Comparison of ENCODE assay signal across 1 cellular context in the genomic region with DNA sequence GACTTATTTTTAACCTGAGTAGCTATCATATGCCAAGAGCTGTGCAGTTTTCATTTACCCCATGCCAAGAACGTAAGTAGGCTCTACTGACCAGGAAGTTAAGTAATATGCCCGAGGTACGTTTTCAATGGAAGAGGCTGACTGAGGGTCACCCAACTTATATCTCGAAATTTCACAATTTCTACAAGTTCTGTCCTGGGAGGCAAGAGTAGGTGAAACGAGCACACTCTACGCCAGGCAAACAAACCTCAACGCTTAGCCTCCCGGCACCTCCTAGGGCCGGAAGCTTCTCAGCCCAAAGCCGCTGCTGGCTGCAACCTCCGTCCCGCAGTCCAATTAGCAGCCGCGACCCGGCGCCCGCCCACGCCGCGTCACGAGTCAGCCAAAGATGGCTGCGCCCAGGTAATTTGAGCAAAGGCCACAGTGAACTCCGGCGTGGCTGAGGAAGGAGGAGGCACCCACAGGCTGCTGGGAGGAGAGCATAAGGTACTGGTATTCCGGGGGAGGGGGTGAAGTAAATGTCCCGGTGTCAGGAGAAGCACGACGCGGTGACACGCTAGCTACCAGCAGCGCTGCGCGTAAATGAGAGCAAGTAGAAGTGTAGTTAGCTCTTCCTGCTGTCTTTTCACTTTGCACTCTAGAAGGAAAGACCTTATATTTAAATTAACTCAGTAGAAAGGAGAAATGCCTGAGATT.
TF ChIP-seq lines count a peak whose summit lies in the region.

A gene (plus strand): TSS at position 364 of the 696 bp plus-strand sequence. CDS start 2,289 bp downstream, outside the sequence.

TF ChIP-seq in SK-N-SH, 30 proteins besides CTCF, POLR2A, EP300 and RAD21 (continued from another document):
- TF ChIP-seq, protein P1, sequence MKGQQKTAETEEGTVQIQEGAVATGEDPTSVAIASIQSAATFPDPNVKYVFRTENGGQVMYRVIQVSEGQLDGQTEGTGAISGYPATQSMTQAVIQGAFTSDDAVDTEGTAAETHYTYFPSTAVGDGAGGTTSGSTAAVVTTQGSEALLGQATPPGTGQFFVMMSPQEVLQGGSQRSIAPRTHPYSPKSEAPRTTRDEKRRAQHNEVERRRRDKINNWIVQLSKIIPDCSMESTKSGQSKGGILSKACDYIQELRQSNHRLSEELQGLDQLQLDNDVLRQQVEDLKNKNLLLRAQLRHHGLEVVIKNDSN (IDR thresholded peaks at IDR 0.05; ENCODE audit: borderline replicate concordance, low read depth): peak; percentile 75
- TF ChIP-seq RCOR1 (IDR thresholded peaks at IDR 0.05; ENCODE audit: low read length) (no peak), YY1 (IDR thresholded peaks at IDR 0.05; ENCODE audit: low read depth) (peak; percentile 97), ELF1 (IDR thresholded peaks at IDR 0.05) (peak; percentile 73), MXI1 (IDR thresholded peaks at IDR 0.05; ENCODE audit: low read depth, low read length) (peak; percentile 89), EZH2phosphoT487 (IDR thresholded peaks at IDR 0.05; ENCODE audit: borderline replicate concordance, low read depth) (no peak), NFIC (IDR thresholded peaks at IDR 0.05; ENCODE audit: borderline replicate concordance) (no peak; the same call in 1 of the 2 replicates), FOXM1 (IDR thresholded peaks at IDR 0.05; ENCODE audit: low read depth) (no peak), GABPA (IDR thresholded peaks at IDR 0.05; ENCODE audit: low read depth) (peak; percentile 81), TAF1 (IDR thresholded peaks at IDR 0.05; ENCODE audit: borderline replicate concordance, low read depth, low read length) (peak; percentile 80), RFX5 (IDR thresholded peaks at IDR 0.05; ENCODE audit: low read length) (peak; percentile 37; the same call in 1 of the 2 replicates), MEF2A (IDR thresholded peaks at IDR 0.05; ENCODE audit: borderline replicate concordance, low read depth) (no peak), GATA2 (CRISPR knock-in tag; IDR thresholded peaks at IDR 0.05) (no peak)
- TF ChIP-seq, protein P2, sequence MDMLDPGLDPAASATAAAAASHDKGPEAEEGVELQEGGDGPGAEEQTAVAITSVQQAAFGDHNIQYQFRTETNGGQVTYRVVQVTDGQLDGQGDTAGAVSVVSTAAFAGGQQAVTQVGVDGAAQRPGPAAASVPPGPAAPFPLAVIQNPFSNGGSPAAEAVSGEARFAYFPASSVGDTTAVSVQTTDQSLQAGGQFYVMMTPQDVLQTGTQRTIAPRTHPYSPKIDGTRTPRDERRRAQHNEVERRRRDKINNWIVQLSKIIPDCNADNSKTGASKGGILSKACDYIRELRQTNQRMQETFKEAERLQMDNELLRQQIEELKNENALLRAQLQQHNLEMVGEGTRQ (IDR thresholded peaks at IDR 0.05; ENCODE audit: borderline replicate concordance, low read depth, low read length): no peak
- TF ChIP-seq, protein P3, sequence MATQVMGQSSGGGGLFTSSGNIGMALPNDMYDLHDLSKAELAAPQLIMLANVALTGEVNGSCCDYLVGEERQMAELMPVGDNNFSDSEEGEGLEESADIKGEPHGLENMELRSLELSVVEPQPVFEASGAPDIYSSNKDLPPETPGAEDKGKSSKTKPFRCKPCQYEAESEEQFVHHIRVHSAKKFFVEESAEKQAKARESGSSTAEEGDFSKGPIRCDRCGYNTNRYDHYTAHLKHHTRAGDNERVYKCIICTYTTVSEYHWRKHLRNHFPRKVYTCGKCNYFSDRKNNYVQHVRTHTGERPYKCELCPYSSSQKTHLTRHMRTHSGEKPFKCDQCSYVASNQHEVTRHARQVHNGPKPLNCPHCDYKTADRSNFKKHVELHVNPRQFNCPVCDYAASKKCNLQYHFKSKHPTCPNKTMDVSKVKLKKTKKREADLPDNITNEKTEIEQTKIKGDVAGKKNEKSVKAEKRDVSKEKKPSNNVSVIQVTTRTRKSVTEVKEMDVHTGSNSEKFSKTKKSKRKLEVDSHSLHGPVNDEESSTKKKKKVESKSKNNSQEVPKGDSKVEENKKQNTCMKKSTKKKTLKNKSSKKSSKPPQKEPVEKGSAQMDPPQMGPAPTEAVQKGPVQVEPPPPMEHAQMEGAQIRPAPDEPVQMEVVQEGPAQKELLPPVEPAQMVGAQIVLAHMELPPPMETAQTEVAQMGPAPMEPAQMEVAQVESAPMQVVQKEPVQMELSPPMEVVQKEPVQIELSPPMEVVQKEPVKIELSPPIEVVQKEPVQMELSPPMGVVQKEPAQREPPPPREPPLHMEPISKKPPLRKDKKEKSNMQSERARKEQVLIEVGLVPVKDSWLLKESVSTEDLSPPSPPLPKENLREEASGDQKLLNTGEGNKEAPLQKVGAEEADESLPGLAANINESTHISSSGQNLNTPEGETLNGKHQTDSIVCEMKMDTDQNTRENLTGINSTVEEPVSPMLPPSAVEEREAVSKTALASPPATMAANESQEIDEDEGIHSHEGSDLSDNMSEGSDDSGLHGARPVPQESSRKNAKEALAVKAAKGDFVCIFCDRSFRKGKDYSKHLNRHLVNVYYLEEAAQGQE (IDR thresholded peaks at IDR 0.05; ENCODE audit: low read depth, low read length): no peak
- TF ChIP-seq, protein P4, sequence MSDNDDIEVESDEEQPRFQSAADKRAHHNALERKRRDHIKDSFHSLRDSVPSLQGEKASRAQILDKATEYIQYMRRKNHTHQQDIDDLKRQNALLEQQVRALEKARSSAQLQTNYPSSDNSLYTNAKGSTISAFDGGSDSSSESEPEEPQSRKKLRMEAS (IDR thresholded peaks at IDR 0.05; ENCODE audit: low read depth): peak; percentile 69
- TF ChIP-seq, protein P5, sequence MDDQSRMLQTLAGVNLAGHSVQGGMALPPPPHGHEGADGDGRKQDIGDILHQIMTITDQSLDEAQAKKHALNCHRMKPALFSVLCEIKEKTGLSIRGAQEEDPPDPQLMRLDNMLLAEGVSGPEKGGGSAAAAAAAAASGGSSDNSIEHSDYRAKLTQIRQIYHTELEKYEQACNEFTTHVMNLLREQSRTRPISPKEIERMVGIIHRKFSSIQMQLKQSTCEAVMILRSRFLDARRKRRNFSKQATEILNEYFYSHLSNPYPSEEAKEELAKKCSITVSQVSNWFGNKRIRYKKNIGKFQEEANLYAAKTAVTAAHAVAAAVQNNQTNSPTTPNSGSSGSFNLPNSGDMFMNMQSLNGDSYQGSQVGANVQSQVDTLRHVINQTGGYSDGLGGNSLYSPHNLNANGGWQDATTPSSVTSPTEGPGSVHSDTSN (IDR thresholded peaks at IDR 0.05): no peak
- TF ChIP-seq, protein P6, sequence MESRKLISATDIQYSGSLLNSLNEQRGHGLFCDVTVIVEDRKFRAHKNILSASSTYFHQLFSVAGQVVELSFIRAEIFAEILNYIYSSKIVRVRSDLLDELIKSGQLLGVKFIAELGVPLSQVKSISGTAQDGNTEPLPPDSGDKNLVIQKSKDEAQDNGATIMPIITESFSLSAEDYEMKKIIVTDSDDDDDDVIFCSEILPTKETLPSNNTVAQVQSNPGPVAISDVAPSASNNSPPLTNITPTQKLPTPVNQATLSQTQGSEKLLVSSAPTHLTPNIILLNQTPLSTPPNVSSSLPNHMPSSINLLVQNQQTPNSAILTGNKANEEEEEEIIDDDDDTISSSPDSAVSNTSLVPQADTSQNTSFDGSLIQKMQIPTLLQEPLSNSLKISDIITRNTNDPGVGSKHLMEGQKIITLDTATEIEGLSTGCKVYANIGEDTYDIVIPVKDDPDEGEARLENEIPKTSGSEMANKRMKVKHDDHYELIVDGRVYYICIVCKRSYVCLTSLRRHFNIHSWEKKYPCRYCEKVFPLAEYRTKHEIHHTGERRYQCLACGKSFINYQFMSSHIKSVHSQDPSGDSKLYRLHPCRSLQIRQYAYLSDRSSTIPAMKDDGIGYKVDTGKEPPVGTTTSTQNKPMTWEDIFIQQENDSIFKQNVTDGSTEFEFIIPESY (IDR thresholded peaks at IDR 0.05; ENCODE audit: borderline replicate concordance, low read depth): no peak
